8 cellular contexts compared by ENCODE assay signal in genomic region chr3:16300881-16301359, GRCh38. TPM values are rescaled to one million over a fixed set of nuclear protein-coding genes. Genes with fewer than 3 reads are reported as not detected.
DNase-seq lines count a peak whose midpoint lies in the region; ATAC-seq and TF ChIP-seq lines count a peak whose summit lies in the region.

No MANE protein-coding gene starts in this region.

- H3K36me3 Mint-ChIP-seq in T-helper 17 cell (ENCODE audit: low read depth): peaks cover 19% of the 10 kb centered on the region

- peak; percentile 44 for ATAC-seq in GM18499 (IDR thresholded peaks at IDR 0.05; ENCODE audit: insufficient read depth, unreplicated experiment)
- ATAC-seq in HG02610 (IDR thresholded peaks at IDR 0.05; ENCODE audit: unreplicated experiment): peak; percentile 57
- peak; percentile 85 for ATAC-seq in T-helper 17 cell
- no peak for ATAC-seq in SK-N-SH treated with all-trans-retinoic acid at 6 μM for 48 hours

- H3K9me3 ChIP-seq in T-helper 17 cell (ENCODE audit: control insufficient read depth, low read length, poor library complexity, severe bottlenecking): no peaks in the 10 kb centered on the region

- H3K27me3 Mint-ChIP-seq in T-helper 17 cell: no peaks in the 10 kb centered on the region

- H3K4me3 Mint-ChIP-seq in T-helper 17 cell: peak overlapping the region; percentile 93

- DNase-seq in T-helper 17 cell: peak in 2 of 3 donors; percentile 30 to 36
- DNase-seq in kidney tubule cell (ENCODE audit: low spot score): peak; percentile 23
- DNase-seq in retina: no peak
- no peak for DNase-seq in HPDE6-E6E7 (ENCODE audit: extremely low spot score)
- DNase-seq in SW 1271 (lab: John Stamatoyannopoulos, UW): no peak

- peaks cover 70% of the 10 kb centered on the region for H3K4me1 Mint-ChIP-seq in T-helper 17 cell

- H3K27ac Mint-ChIP-seq in T-helper 17 cell: peak overlapping the region; percentile 98

TF ChIP-seq in SK-N-SH treated with all-trans-retinoic acid at 6 μM for 48 hours, 23 proteins besides CTCF, POLR2A, EP300 and RAD21:
- TF ChIP-seq ZNF565 (CRISPR knock-in tag; conservative IDR thresholded peaks at IDR 0.05; ENCODE audit: low read depth): no peak
- no peak for TF ChIP-seq TCF4 (CRISPR knock-in tag; IDR thresholded peaks at IDR 0.05; ENCODE audit: borderline replicate concordance)
- no peak for TF ChIP-seq CSRNP3 (CRISPR knock-in tag; IDR thresholded peaks at IDR 0.05)
- no peak for TF ChIP-seq OSR1 (CRISPR knock-in tag; IDR thresholded peaks at IDR 0.05)
- no peak for TF ChIP-seq ZFP3 (CRISPR knock-in tag; IDR thresholded peaks at IDR 0.05)
- TF ChIP-seq ESRRG (CRISPR knock-in tag; IDR thresholded peaks at IDR 0.05): no peak
- no peak for TF ChIP-seq ZNF8 (CRISPR knock-in tag; IDR thresholded peaks at IDR 0.05)
- TF ChIP-seq PATZ1 (CRISPR knock-in tag; IDR thresholded peaks at IDR 0.05; ENCODE audit: borderline replicate concordance): no peak
- TF ChIP-seq GLIS3 (CRISPR knock-in tag; IDR thresholded peaks at IDR 0.05): no peak
- no peak for TF ChIP-seq TSHZ2 (CRISPR knock-in tag; IDR thresholded peaks at IDR 0.05)
- no peak for TF ChIP-seq ZNF70 (CRISPR knock-in tag; IDR thresholded peaks at IDR 0.05)
- no peak for TF ChIP-seq CREB5 (CRISPR knock-in tag; IDR thresholded peaks at IDR 0.05; ENCODE audit: low read depth)
- no peak for TF ChIP-seq CSDC2 (CRISPR knock-in tag; IDR thresholded peaks at IDR 0.05)
- TF ChIP-seq PPARA (CRISPR knock-in tag; IDR thresholded peaks at IDR 0.05; ENCODE audit: borderline replicate concordance): no peak
- TF ChIP-seq SNAI2 (CRISPR knock-in tag; IDR thresholded peaks at IDR 0.05): no peak
- no peak for TF ChIP-seq BACH2 (CRISPR knock-in tag; IDR thresholded peaks at IDR 0.05; ENCODE audit: borderline replicate concordance)
- no peak for TF ChIP-seq RARB (CRISPR knock-in tag; IDR thresholded peaks at IDR 0.05)

RNA-seq across cellular contexts. Expression of gene OXNAD1, which starts 35.9 kb away (rescaled TPM):
- total RNA-seq in T-helper 17 cell: 10 to 100 TPM; 73.1 to 89.3 TPM

RNA-seq across cellular contexts. Expression of gene DPH3, which starts 36.2 kb away (rescaled TPM):
- 10 to 100 TPM; 16.1 to 22.8 TPM for total RNA-seq in T-helper 17 cell

Comparison
In these comparisons a context has a peak if more than half of its experiments do, and no peak if none do; other contexts are left out.
1. DNase-seq: peak in T-helper 17 cell (2 of 3) and kidney tubule cell (single experiment); none in retina (single experiment), HPDE6-E6E7 (single experiment) and SW 1271 (0 of 2).